1 cellular context compared by ENCODE assay signal in the genomic region with DNA sequence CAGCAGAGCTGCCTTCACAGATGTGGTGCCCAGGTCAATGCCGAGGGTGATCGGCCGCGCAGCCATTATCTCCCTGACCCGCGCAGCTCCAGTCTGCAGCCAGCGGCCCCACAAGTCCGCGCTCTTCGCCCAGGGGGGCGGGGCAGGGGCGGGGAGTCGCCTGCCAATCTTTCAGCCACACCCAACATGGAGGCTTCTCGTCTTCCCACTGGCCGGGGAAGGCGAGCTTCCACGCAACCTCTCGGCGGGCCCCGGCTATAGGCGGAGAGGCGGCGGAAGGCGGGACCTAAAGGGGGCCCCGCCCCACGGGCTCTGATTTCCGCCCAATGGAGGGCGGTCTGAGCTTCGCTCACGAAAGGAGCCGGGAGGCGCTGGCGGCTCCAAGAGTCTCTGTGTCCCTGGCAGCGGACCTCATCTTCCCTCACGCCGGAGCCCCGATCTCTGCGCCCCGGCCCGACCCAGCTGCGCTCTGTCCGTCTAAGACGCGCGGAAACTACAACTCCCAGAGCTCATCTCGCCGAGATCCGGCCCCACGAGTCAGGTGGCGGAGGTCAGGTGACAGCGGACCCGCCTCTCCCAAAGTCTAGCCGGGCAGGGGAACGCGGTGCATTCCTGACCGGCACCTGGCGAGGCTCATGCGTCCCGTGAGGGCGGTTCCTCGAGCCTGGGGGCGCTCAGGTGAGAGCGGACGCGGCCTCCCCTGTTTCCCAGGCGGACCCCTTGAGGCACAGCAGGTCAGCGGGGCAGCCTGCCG.
A peak's percentile ranks its signal among the peaks of the same experiment; 100 is the strongest.
TF ChIP-seq lines count a peak whose summit lies in the region.

A gene (plus strand): TSS at position 607 of the 754 bp plus-strand sequence. CDS start 3,447 bp downstream, outside the sequence.
A gene with protein sequence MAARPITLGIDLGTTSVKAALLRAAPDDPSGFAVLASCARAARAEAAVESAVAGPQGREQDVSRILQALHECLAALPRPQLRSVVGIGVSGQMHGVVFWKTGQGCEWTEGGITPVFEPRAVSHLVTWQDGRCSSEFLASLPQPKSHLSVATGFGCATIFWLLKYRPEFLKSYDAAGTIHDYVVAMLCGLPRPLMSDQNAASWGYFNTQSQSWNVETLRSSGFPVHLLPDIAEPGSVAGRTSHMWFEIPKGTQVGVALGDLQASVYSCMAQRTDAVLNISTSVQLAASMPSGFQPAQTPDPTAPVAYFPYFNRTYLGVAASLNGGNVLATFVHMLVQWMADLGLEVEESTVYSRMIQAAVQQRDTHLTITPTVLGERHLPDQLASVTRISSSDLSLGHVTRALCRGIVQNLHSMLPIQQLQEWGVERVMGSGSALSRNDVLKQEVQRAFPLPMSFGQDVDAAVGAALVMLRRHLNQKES (minus strand): TSS at position 97 of the 754 bp plus-strand sequence. CDS start 31 bp downstream, at position 66.

TF ChIP-seq in HEK293, 187 proteins besides CTCF, POLR2A, EP300 and RAD21 (continued from another document and continues in another):
- TF ChIP-seq, protein P1, sequence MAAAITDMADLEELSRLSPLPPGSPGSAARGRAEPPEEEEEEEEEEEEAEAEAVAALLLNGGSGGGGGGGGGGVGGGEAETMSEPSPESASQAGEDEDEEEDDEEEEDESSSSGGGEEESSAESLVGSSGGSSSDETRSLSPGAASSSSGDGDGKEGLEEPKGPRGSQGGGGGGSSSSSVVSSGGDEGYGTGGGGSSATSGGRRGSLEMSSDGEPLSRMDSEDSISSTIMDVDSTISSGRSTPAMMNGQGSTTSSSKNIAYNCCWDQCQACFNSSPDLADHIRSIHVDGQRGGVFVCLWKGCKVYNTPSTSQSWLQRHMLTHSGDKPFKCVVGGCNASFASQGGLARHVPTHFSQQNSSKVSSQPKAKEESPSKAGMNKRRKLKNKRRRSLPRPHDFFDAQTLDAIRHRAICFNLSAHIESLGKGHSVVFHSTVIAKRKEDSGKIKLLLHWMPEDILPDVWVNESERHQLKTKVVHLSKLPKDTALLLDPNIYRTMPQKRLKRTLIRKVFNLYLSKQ (tag by site-specific recombination; IDR thresholded peaks at IDR 0.05; ENCODE audit: borderline replicate concordance), result no peak
- TF ChIP-seq GLIS2 (tag by site-specific recombination; IDR thresholded peaks at IDR 0.05), result peak; percentile 76
- no peak for TF ChIP-seq OSR2 (tag by site-specific recombination; IDR thresholded peaks at IDR 0.05)
- no peak for TF ChIP-seq ZNF184 (tag by site-specific recombination; IDR thresholded peaks at IDR 0.05)
- TF ChIP-seq, protein P2, sequence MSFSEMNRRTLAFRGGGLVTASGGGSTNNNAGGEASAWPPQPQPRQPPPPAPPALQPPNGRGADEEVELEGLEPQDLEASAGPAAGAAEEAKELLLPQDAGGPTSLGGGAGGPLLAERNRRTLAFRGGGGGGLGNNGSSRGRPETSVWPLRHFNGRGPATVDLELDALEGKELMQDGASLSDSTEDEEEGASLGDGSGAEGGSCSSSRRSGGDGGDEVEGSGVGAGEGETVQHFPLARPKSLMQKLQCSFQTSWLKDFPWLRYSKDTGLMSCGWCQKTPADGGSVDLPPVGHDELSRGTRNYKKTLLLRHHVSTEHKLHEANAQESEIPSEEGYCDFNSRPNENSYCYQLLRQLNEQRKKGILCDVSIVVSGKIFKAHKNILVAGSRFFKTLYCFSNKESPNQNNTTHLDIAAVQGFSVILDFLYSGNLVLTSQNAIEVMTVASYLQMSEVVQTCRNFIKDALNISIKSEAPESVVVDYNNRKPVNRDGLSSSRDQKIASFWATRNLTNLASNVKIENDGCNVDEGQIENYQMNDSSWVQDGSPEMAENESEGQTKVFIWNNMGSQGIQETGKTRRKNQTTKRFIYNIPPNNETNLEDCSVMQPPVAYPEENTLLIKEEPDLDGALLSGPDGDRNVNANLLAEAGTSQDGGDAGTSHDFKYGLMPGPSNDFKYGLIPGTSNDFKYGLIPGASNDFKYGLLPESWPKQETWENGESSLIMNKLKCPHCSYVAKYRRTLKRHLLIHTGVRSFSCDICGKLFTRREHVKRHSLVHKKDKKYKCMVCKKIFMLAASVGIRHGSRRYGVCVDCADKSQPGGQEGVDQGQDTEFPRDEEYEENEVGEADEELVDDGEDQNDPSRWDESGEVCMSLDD (tag by site-specific recombination; IDR thresholded peaks at IDR 0.05), result no peak
- TF ChIP-seq OVOL3 (tag by site-specific recombination; IDR thresholded peaks at IDR 0.05), result no peak
- TF ChIP-seq KLF9 (tag by site-specific recombination; IDR thresholded peaks at IDR 0.05; ENCODE audit: low read depth), result peak; percentile 97
- TF ChIP-seq, protein P3, sequence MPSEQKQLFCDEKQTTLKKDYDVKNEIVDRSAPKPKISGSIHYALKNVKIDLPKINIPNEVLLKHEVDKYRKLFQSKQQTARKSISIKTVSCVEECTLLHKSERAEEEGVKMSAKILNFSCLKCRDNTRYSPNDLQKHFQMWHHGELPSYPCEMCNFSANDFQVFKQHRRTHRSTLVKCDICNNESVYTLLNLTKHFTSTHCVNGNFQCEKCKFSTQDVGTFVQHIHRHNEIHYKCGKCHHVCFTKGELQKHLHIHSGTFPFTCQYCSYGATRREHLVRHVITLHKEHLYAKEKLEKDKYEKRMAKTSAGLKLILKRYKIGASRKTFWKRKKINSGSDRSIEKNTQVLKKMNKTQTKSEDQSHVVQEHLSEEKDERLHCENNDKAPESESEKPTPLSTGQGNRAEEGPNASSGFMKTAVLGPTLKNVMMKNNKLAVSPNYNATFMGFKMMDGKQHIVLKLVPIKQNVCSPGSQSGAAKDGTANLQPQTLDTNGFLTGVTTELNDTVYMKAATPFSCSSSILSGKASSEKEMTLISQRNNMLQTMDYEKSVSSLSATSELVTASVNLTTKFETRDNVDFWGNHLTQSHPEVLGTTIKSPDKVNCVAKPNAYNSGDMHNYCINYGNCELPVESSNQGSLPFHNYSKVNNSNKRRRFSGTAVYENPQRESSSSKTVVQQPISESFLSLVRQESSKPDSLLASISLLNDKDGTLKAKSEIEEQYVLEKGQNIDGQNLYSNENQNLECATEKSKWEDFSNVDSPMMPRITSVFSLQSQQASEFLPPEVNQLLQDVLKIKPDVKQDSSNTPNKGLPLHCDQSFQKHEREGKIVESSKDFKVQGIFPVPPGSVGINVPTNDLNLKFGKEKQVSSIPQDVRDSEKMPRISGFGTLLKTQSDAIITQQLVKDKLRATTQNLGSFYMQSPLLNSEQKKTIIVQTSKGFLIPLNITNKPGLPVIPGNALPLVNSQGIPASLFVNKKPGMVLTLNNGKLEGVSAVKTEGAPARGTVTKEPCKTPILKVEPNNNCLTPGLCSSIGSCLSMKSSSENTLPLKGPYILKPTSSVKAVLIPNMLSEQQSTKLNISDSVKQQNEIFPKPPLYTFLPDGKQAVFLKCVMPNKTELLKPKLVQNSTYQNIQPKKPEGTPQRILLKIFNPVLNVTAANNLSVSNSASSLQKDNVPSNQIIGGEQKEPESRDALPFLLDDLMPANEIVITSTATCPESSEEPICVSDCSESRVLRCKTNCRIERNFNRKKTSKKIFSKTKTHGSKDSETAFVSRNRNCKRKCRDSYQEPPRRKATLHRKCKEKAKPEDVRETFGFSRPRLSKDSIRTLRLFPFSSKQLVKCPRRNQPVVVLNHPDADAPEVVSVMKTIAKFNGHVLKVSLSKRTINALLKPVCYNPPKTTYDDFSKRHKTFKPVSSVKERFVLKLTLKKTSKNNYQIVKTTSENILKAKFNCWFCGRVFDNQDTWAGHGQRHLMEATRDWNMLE (tag by site-specific recombination; conservative IDR thresholded peaks at IDR 0.05; ENCODE audit: low read depth), result 0 out of 2 replicates have a peak, but pooled peaks have one; percentile 18
- TF ChIP-seq ZNF677 (tag by site-specific recombination; IDR thresholded peaks at IDR 0.05), result no peak
- TF ChIP-seq KLF8 (tag by site-specific recombination; IDR thresholded peaks at IDR 0.05), result peak; percentile 97
- TF ChIP-seq ZNF707 (tag by site-specific recombination; IDR thresholded peaks at IDR 0.05), result no peak
- no peak for TF ChIP-seq BCL11A (tag by site-specific recombination; IDR thresholded peaks at IDR 0.05; ENCODE audit: low read depth)
- no peak for TF ChIP-seq ZNF23 (tag by site-specific recombination; IDR thresholded peaks at IDR 0.05; ENCODE audit: borderline replicate concordance)
- TF ChIP-seq ZNF473 (tag by site-specific recombination; IDR thresholded peaks at IDR 0.05), result no peak
- no peak for TF ChIP-seq ZNF585B (tag by site-specific recombination; IDR thresholded peaks at IDR 0.05)
- TF ChIP-seq, protein P4, sequence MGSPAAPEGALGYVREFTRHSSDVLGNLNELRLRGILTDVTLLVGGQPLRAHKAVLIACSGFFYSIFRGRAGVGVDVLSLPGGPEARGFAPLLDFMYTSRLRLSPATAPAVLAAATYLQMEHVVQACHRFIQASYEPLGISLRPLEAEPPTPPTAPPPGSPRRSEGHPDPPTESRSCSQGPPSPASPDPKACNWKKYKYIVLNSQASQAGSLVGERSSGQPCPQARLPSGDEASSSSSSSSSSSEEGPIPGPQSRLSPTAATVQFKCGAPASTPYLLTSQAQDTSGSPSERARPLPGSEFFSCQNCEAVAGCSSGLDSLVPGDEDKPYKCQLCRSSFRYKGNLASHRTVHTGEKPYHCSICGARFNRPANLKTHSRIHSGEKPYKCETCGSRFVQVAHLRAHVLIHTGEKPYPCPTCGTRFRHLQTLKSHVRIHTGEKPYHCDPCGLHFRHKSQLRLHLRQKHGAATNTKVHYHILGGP (tag by site-specific recombination; IDR thresholded peaks at IDR 0.05), result no peak
- peak; percentile 74 for TF ChIP-seq ZNF777 (tag by site-specific recombination; IDR thresholded peaks at IDR 0.05; ENCODE audit: borderline replicate concordance)
- no peak for TF ChIP-seq WT1 (tag by site-specific recombination; IDR thresholded peaks at IDR 0.05)
- TF ChIP-seq, protein P5, sequence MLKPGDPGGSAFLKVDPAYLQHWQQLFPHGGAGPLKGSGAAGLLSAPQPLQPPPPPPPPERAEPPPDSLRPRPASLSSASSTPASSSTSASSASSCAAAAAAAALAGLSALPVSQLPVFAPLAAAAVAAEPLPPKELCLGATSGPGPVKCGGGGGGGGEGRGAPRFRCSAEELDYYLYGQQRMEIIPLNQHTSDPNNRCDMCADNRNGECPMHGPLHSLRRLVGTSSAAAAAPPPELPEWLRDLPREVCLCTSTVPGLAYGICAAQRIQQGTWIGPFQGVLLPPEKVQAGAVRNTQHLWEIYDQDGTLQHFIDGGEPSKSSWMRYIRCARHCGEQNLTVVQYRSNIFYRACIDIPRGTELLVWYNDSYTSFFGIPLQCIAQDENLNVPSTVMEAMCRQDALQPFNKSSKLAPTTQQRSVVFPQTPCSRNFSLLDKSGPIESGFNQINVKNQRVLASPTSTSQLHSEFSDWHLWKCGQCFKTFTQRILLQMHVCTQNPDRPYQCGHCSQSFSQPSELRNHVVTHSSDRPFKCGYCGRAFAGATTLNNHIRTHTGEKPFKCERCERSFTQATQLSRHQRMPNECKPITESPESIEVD (tag by site-specific recombination; IDR thresholded peaks at IDR 0.05), result no peak
- TF ChIP-seq ZBTB20 (tag by site-specific recombination; IDR thresholded peaks at IDR 0.05), result peak; percentile 71; the same call in 1 of the 2 replicates
- TF ChIP-seq ZNF624 (tag by site-specific recombination; IDR thresholded peaks at IDR 0.05), result no peak
- TF ChIP-seq ZNF146 (tag by site-specific recombination; IDR thresholded peaks at IDR 0.05), result no peak
- no peak for TF ChIP-seq ZNF37A (tag by site-specific recombination; IDR thresholded peaks at IDR 0.05)
- no peak for TF ChIP-seq ZNF843 (tag by site-specific recombination; IDR thresholded peaks at IDR 0.05)
- TF ChIP-seq, protein P6, sequence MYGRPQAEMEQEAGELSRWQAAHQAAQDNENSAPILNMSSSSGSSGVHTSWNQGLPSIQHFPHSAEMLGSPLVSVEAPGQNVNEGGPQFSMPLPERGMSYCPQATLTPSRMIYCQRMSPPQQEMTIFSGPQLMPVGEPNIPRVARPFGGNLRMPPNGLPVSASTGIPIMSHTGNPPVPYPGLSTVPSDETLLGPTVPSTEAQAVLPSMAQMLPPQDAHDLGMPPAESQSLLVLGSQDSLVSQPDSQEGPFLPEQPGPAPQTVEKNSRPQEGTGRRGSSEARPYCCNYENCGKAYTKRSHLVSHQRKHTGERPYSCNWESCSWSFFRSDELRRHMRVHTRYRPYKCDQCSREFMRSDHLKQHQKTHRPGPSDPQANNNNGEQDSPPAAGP (tag by site-specific recombination; IDR thresholded peaks at IDR 0.05), result peak; percentile 67
- no peak for TF ChIP-seq ZNF596 (tag by site-specific recombination; IDR thresholded peaks at IDR 0.05)
- TF ChIP-seq REPIN1 (tag by site-specific recombination; IDR thresholded peaks at IDR 0.05; ENCODE audit: low read depth), result no peak
- no peak for TF ChIP-seq ZNF169 (tag by site-specific recombination; IDR thresholded peaks at IDR 0.05)
- TF ChIP-seq, protein P7, sequence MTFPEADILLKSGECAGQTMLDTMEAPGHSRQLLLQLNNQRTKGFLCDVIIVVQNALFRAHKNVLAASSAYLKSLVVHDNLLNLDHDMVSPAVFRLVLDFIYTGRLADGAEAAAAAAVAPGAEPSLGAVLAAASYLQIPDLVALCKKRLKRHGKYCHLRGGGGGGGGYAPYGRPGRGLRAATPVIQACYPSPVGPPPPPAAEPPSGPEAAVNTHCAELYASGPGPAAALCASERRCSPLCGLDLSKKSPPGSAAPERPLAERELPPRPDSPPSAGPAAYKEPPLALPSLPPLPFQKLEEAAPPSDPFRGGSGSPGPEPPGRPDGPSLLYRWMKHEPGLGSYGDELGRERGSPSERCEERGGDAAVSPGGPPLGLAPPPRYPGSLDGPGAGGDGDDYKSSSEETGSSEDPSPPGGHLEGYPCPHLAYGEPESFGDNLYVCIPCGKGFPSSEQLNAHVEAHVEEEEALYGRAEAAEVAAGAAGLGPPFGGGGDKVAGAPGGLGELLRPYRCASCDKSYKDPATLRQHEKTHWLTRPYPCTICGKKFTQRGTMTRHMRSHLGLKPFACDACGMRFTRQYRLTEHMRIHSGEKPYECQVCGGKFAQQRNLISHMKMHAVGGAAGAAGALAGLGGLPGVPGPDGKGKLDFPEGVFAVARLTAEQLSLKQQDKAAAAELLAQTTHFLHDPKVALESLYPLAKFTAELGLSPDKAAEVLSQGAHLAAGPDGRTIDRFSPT (tag by site-specific recombination; IDR thresholded peaks at IDR 0.05), result no peak
- no peak for TF ChIP-seq ZFP3 (tag by site-specific recombination; IDR thresholded peaks at IDR 0.05; ENCODE audit: low read depth)
- TF ChIP-seq ZNF600 (tag by site-specific recombination; IDR thresholded peaks at IDR 0.05), result peak; percentile 90
- TF ChIP-seq GFI1B (tag by site-specific recombination; IDR thresholded peaks at IDR 0.05), result no peak
- 0 out of 2 replicates have a peak, but pooled peaks have one; percentile 46 for TF ChIP-seq ZNF391 (tag by site-specific recombination; IDR thresholded peaks at IDR 0.05; ENCODE audit: borderline replicate concordance, low read depth)
- TF ChIP-seq, protein P8, sequence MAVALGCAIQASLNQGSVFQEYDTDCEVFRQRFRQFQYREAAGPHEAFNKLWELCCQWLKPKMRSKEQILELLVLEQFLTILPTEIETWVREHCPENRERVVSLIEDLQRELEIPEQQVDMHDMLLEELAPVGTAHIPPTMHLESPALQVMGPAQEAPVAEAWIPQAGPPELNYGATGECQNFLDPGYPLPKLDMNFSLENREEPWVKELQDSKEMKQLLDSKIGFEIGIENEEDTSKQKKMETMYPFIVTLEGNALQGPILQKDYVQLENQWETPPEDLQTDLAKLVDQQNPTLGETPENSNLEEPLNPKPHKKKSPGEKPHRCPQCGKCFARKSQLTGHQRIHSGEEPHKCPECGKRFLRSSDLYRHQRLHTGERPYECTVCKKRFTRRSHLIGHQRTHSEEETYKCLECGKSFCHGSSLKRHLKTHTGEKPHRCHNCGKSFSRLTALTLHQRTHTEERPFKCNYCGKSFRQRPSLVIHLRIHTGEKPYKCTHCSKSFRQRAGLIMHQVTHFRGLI (tag by site-specific recombination; IDR thresholded peaks at IDR 0.05), result no peak
